8 cellular contexts compared by ENCODE assay signal in genomic region chrX:56766554-56767412, GRCh38. TPM values are rescaled to one million over a fixed set of nuclear protein-coding genes. Genes with fewer than 3 reads are reported as not detected.
A peak's percentile ranks its signal among the peaks of the same experiment; 100 is the strongest.
DNase-seq lines count a peak whose midpoint lies in the region; ATAC-seq, FAIRE-seq and TF ChIP-seq lines count a peak whose summit lies in the region.

No MANE protein-coding gene starts in this region.

- BruUV-seq in HepG2 (replicated peaks; lab: Mats Ljungman, UMichigan), result no TSS peak

- POLR2A ChIA-PET in HepG2 (lab: Yijun Ruan, JAX), result no interaction called here

- TF ChIP-seq POLR2A in HepG2 (IDR thresholded peaks at IDR 0.05; ENCODE audit: insufficient read depth in 1 of 2, low read depth in 2 of 2, low read length in 2 of 2), result no peak
- TF ChIP-seq POLR2A in adrenal gland (IDR thresholded peaks at IDR 0.05), result no peak

- no peak overlapping the region for H2AFZ ChIP-seq in HepG2 (ENCODE audit: low read length)

- no peak for FAIRE-seq in HepG2 (lab: Jason Lieb, UNC)
- FAIRE-seq in kidney (lab: Jason Lieb, UNC), result no peak

- in situ Hi-C loops in HepG2 (cut with HindIII; ENCODE audit: extremely low pct_ligation_motif_present, low pct_unique_long_range_greater_than_20kb), result no loop called here

- no peaks in the 10 kb centered on the region for H3K79me2 ChIP-seq in HepG2 (ENCODE audit: insufficient read depth, low read length)

- DNase-seq in HepG2 (ENCODE audit: low spot score) (no peak), adrenal gland (peak in 2 of 7 donors; percentile 13 to 28), lung (ENCODE audit: low spot score) (peak; percentile 28), kidney (no peak), cerebellar nuclear complex (lab: John Stamatoyannopoulos, UW) (no peak)

- no peak for ATAC-seq in HepG2
- ATAC-seq in lung (ENCODE audit: insufficient read depth, low FRiP score), result no peak
- ATAC-seq in HG03280 (IDR thresholded peaks at IDR 0.05; ENCODE audit: unreplicated experiment), result no peak
- no peak for ATAC-seq in HG02763 (IDR thresholded peaks at IDR 0.05; ENCODE audit: unreplicated experiment)

- H3K36me3 ChIP-seq in liver (ENCODE audit: control insufficient read depth in 4 of 4, insufficient read depth in 3 of 4, low read depth in 1 of 4, low read length in 3 of 4), result peaks cover 0 to 2% (median 0%) of the 10 kb centered on the region in 4 donors
- no peaks in the 10 kb centered on the region for H3K36me3 ChIP-seq in HepG2 (replicated peaks in 1 of 2; ENCODE audit: control insufficient read depth in 1 of 2, insufficient read depth in 2 of 2, low read length in 2 of 2)
- no peaks in the 10 kb centered on the region for H3K36me3 ChIP-seq in adrenal gland (replicated peaks in 1 of 2)
- no peaks in the 10 kb centered on the region for H3K36me3 ChIP-seq in lung (ENCODE audit: control insufficient read depth in 2 of 2, insufficient read depth in 2 of 2, low read length in 2 of 2)
- H3K36me3 ChIP-seq in kidney (ENCODE audit: control insufficient read depth in 1 of 2, insufficient read depth in 2 of 2, low read length in 2 of 2), result no peaks in the 10 kb centered on the region

- H3K4me1 ChIP-seq in liver (ENCODE audit: control insufficient read depth in 4 of 4, insufficient read depth in 4 of 4, low read length in 3 of 4), result peaks cover 0 to 52% (median 38%) of the 10 kb centered on the region in 4 donors
- peaks cover 9% of the 10 kb centered on the region for H3K4me1 ChIP-seq in HepG2 (ENCODE audit: insufficient read depth, low read length)
- H3K4me1 ChIP-seq in adrenal gland (replicated peaks in 1 of 2), result peaks cover 4 to 30% of the 10 kb centered on the region in 2 donors
- peaks cover 0 to 8% of the 10 kb centered on the region in 2 donors for H3K4me1 ChIP-seq in lung (ENCODE audit: control insufficient read depth in 2 of 2, insufficient read depth in 2 of 2, low read length in 2 of 2)
- peaks cover 0 to 2% of the 10 kb centered on the region in 2 donors for H3K4me1 ChIP-seq in kidney (ENCODE audit: control insufficient read depth in 1 of 2, insufficient read depth in 1 of 2, low read depth in 1 of 2, low read length in 2 of 2)

- H3K9me3 ChIP-seq in liver (ENCODE audit: control insufficient read depth in 4 of 4, low read length in 3 of 4), result no peaks in the 10 kb centered on the region
- no peaks in the 10 kb centered on the region for H3K9me3 ChIP-seq in HepG2 (ENCODE audit: low read length)
- no peaks in the 10 kb centered on the region for H3K9me3 ChIP-seq in adrenal gland (replicated peaks in 1 of 3)
- no peaks in the 10 kb centered on the region for H3K9me3 ChIP-seq in lung (ENCODE audit: control insufficient read depth in 2 of 2, insufficient read depth in 1 of 2, low read length in 1 of 2)
- no peaks in the 10 kb centered on the region for H3K9me3 ChIP-seq in kidney (ENCODE audit: control insufficient read depth in 1 of 2, low read length in 2 of 2)

- peak overlapping the region in 2 of 3 donors; percentile 64 to 71 for H3K4me3 ChIP-seq in liver (ENCODE audit: low read depth in 1 of 3, low read length in 3 of 3)
- no peak overlapping the region for H3K4me3 ChIP-seq in HepG2 (replicated peaks in 1 of 3; ENCODE audit: insufficient read depth in 1 of 3, low read depth in 2 of 3, low read length in 3 of 3)
- peak overlapping the region in 2 of 4 donors; percentile 45 to 64 for H3K4me3 ChIP-seq in adrenal gland
- peak overlapping the region; percentile 42 for H3K4me3 ChIP-seq in lung
- H3K4me3 ChIP-seq in kidney (ENCODE audit: low read length in 2 of 2), result no peak overlapping the region

- TF ChIP-seq EP300 in HepG2 (IDR thresholded peaks at IDR 0.05; ENCODE audit: low read depth in 2 of 2, low read length in 2 of 2), result no peak
- no peak for TF ChIP-seq EP300 in HepG2 (CRISPR knock-in tag; IDR thresholded peaks at IDR 0.05; ENCODE audit: borderline replicate concordance)

- TF ChIP-seq RAD21 in liver (IDR thresholded peaks at IDR 0.05) (no peak), HepG2 (CRISPR knock-in tag; IDR thresholded peaks at IDR 0.05) (no peak)

- H3K9ac ChIP-seq in liver (ENCODE audit: low read depth in 1 of 2, low read length in 2 of 2), result peak overlapping the region in 1 of 2 donors; percentile 43
- no peak overlapping the region for H3K9ac ChIP-seq in HepG2 (ENCODE audit: insufficient read depth, low read depth, low read length)
- H3K9ac ChIP-seq in kidney (ENCODE audit: low read length in 2 of 2), result no peak overlapping the region

- CTCF ChIA-PET in HepG2 (lab: Yijun Ruan, JAX; ENCODE audit: low intra/inter-chr PET ratio, low total read pairs), result no interaction called here

- H3K27ac ChIP-seq in liver (ENCODE audit: low read depth in 1 of 2, low read length in 2 of 2) (peak overlapping the region in 1 of 2 donors; percentile 42), HepG2 (ENCODE audit: extremely low read length, insufficient read depth, low read length) (no peak overlapping the region), adrenal gland (peak overlapping the region in 3 of 5 donors; percentile 26 to 38 (median 27)), lung (ENCODE audit: low read depth in 1 of 2, low read length in 1 of 2) (peak overlapping the region in 1 of 2 donors; percentile 66), kidney (ENCODE audit: low read depth in 2 of 2, low read length in 2 of 2) (no peak overlapping the region)

- H4K20me1 ChIP-seq in HepG2 (ENCODE audit: insufficient read depth, low read length), result no peaks in the 10 kb centered on the region

- 97% methylated on average over 23 of the region's 23 CpGs for WGBS in liver
- WGBS in HepG2 (ENCODE audit: low lambda C conversion rate), result 94% methylated on average over 9 of the region's 23 CpGs
- 46 to 90% (median 77%) methylated on average over 9 to 23 of the region's 23 CpGs for WGBS in adrenal gland, 4 donors
- 58 to 93% methylated on average over 15 to 23 of the region's 23 CpGs for WGBS in lung, 2 donors

- TF ChIP-seq CTCF in liver (IDR thresholded peaks at IDR 0.05; ENCODE audit: low read depth, low read length, missing input control), result no peak
- no peak for TF ChIP-seq CTCF in HepG2 (CRISPR knock-in tag; IDR thresholded peaks at IDR 0.05)
- TF ChIP-seq CTCF in adrenal gland (IDR thresholded peaks at IDR 0.05), result no peak
- no peak for TF ChIP-seq CTCF in lung (IDR thresholded peaks at IDR 0.05; ENCODE audit: control extremely low read depth, extremely low read depth)
- TF ChIP-seq CTCF in kidney (IDR thresholded peaks at IDR 0.05; ENCODE audit: borderline replicate concordance, extremely low read depth, insufficient read depth), result no peak

- no peak overlapping the region for H3K4me2 ChIP-seq in HepG2 (ENCODE audit: low read depth, low read length)

- H3K27me3 ChIP-seq in liver (ENCODE audit: control insufficient read depth in 4 of 4, insufficient read depth in 4 of 4, low read length in 3 of 4) (no peaks in the 10 kb centered on the region), HepG2 (ENCODE audit: control insufficient read depth in 1 of 2, insufficient read depth in 2 of 2, low read length in 2 of 2) (no peaks in the 10 kb centered on the region), adrenal gland (no peaks in the 10 kb centered on the region), lung (ENCODE audit: control insufficient read depth, insufficient read depth) (no peaks in the 10 kb centered on the region)

- intact Hi-C loops in HepG2 (cut with micrococcal nuclease; ENCODE audit: unreplicated experiment), result loop anchor here (10.0 kb wide), 1 partner anchor 388 kb away; no protein-coding TSS in a partner anchor
- intact Hi-C loops in adrenal gland (cut with DNase I), result no loop called here
- intact Hi-C loops in kidney (cut with DNase I), result no loop called here

TF ChIP-seq in liver, 16 proteins besides CTCF, POLR2A, EP300 and RAD21 (continues in another document):
- TF ChIP-seq NR2F2 (IDR thresholded peaks at IDR 0.05) (no peak), EGR1 (IDR thresholded peaks at IDR 0.05; ENCODE audit: low read depth in 2 of 2) (no peak), JUND (IDR thresholded peaks at IDR 0.05) (no peak), FOXA1 (IDR thresholded peaks at IDR 0.05) (no peak)

TF ChIP-seq in HepG2, 621 proteins besides CTCF, POLR2A, EP300 and RAD21 (continues in another document):
- TF ChIP-seq CAMTA2 (CRISPR knock-in tag; IDR thresholded peaks at IDR 0.05; ENCODE audit: borderline replicate concordance) (no peak), SP1 (IDR thresholded peaks at IDR 0.05) (no peak), SP1 (CRISPR knock-in tag; IDR thresholded peaks at IDR 0.05) (no peak), RORA (CRISPR knock-in tag; IDR thresholded peaks at IDR 0.05) (no peak), ELF4 (CRISPR knock-in tag; IDR thresholded peaks at IDR 0.05; ENCODE audit: borderline replicate concordance) (no peak), SOX13 (IDR thresholded peaks at IDR 0.05) (no peak), SOX13 (CRISPR knock-in tag; conservative IDR thresholded peaks at IDR 0.05 in 1 of 2, IDR thresholded peaks at IDR 0.05 in 1 of 2) (no peak)

RNA-seq across cellular contexts. Expression of gene NBDY, which starts 37.7 kb away (rescaled TPM):
- total RNA-seq in liver (1 to 10 TPM in 1 of 2 donors, under 1 TPM in 1; 0.84 to 3.5 TPM), HepG2 (2016; rRNA removed; fragmentation: Illumina TruSeq; extraction: Trizol) (1.7 and 3.8 TPM in 2 replicates), adrenal gland (10 to 100 TPM; 14.7 to 76.5 (median 44.6) TPM), lung (10 to 100 TPM; 11.8 to 43.2 TPM), kidney (50.8 TPM)
- polyA plus RNA-seq in liver (10 to 100 TPM in 1 of 2 donors, 1 to 10 TPM in 1; 7.0 to 10.4 TPM), HepG2 (2011; rRNA removed) (1.4 TPM in 2 replicates), adrenal gland (10 to 100 TPM; 22.4 to 98.5 (median 24.1) TPM), lung (10 to 100 TPM; 20.8 to 24.5 TPM), kidney (ENCODE audit: insufficient read depth, low read depth, low replicate concordance) (88.7 TPM)
- total RNA-seq in HepG2 (2016; cell fraction: cytosol; rRNA removed; fragmentation: Illumina TruSeq; extraction: Trizol; ENCODE audit: low read depth), result 0.97 and 1.4 TPM in 2 replicates
- total RNA-seq in HepG2 (2016; cell fraction: insoluble cytoplasmic fraction; rRNA removed; fragmentation: Illumina TruSeq; extraction: Trizol), result 1.4 and 2.5 TPM in 2 replicates
- total RNA-seq in HepG2 (2016; cell fraction: membrane; rRNA removed; fragmentation: Illumina TruSeq; extraction: Trizol), result 1.5 and 3.5 TPM in 2 replicates
- 0.56 and 1.4 TPM in 2 replicates for total RNA-seq in HepG2 (2016; cell fraction: nucleus; rRNA removed; fragmentation: Illumina TruSeq; extraction: Trizol)
- 1.2 and 1.4 TPM in 2 replicates for polyA plus RNA-seq in HepG2 (2011; cell fraction: cytosol; rRNA removed)
- polyA plus RNA-seq in HepG2 (2011; cell fraction: nucleus; rRNA removed), result 0.37 and 0.74 TPM in 2 replicates
- polyA plus RNA-seq in HepG2 (2012), result 2.5 and 2.6 TPM in 2 replicates
- 1.6 and 2.1 TPM in 2 replicates for polyA plus RNA-seq in HepG2 (2016; cell fraction: cytosol; fragmentation: Illumina TruSeq; extraction: Trizol; ENCODE audit: low read depth)
- polyA plus RNA-seq in HepG2 (2016; cell fraction: insoluble cytoplasmic fraction; fragmentation: Illumina TruSeq; extraction: Trizol; ENCODE audit: low read depth), result 5.6 and 6.3 TPM in 2 replicates
- 2.5 and 2.8 TPM in 2 replicates for polyA plus RNA-seq in HepG2 (2016; cell fraction: membrane; fragmentation: Illumina TruSeq; extraction: Trizol; ENCODE audit: low read depth)
- 3.0 and 5.4 TPM in 2 replicates for polyA plus RNA-seq in HepG2 (2016; cell fraction: nucleus; fragmentation: Illumina TruSeq; extraction: Trizol; ENCODE audit: insufficient read depth, low read depth)
- polyA minus RNA-seq in HepG2 (2011; rRNA and poly(A)+ RNA removed; ENCODE audit: low replicate concordance), result 0.46 and 20.4 TPM in 2 replicates
- 1.4 and 1.6 TPM in 2 replicates for polyA minus RNA-seq in HepG2 (2011; cell fraction: cytosol; rRNA and poly(A)+ RNA removed)
- 1.0 and 2.1 TPM in 2 replicates for polyA minus RNA-seq in HepG2 (2011; cell fraction: nucleus; rRNA and poly(A)+ RNA removed)

Comparison
In these comparisons a context has a peak if more than half of its experiments do, and no peak if none do; other contexts are left out.
1. H3K4me3 ChIP-seq: peak in liver (2 of 3) and lung (single experiment); none in HepG2 (0 of 3) and kidney (0 of 2).
2. H3K27ac ChIP-seq: peak in adrenal gland (3 of 5); none in HepG2 (single experiment) and kidney (0 of 2).